8 cellular contexts compared by ENCODE assay signal in genomic region chr7:117124585-117125220, GRCh38.
DNase-seq lines count a peak whose midpoint lies in the region; ATAC-seq, FAIRE-seq and TF ChIP-seq lines count a peak whose summit lies in the region.
"Had no signal": no experiment of that assay in that cellular context is flagged by ENCODE, and none has a peak within 500 bp of the region (broad histone marks: within the 10 kb centered on the region; RNA-seq: fewer than 3 reads in every experiment).

No MANE protein-coding gene starts in this region.

- WGBS in pancreas, 2 donors = 25 to 30% methylated on average over 4 of the region's 4 CpGs

- no peaks in the 10 kb centered on the region for H3K36me3 ChIP-seq in pancreas

- H3K4me1 Mint-ChIP-seq in HFFc6 (ENCODE audit: low read depth) = peaks cover 86% of the 10 kb centered on the region

- DNase-seq in HFFc6 = peak; percentile 97
- DNase-seq in MV-4-11 (lab: John Stamatoyannopoulos, UW) = peak; percentile 91
- DNase-seq in activated CD4-positive, alpha-beta T cell treated with anti-CD3 and anti-CD28 coated beads for 48 hours = peak; percentile 88
- DNase-seq in epithelial cell of esophagus (ENCODE audit: low read depth) = peak; percentile 80
- peak; percentile 76 to 87 (median 82) for DNase-seq in pancreas
- DNase-seq in NCI-H1694 (lab: John Stamatoyannopoulos, UW) = no peak

- no peaks in the 10 kb centered on the region for H3K36me3 Mint-ChIP-seq in HFFc6 (ENCODE audit: low read depth)

- peak overlapping the region; percentile 59 for H3K4me3 Mint-ChIP-seq in HFFc6
- H3K4me3 Mint-ChIP-seq: activated naive CD8-positive, alpha-beta T cell had no signal

- peak overlapping the region; percentile 88 for H3K27ac Mint-ChIP-seq in HFFc6
- H3K27ac Mint-ChIP-seq: activated naive CD8-positive, alpha-beta T cell had no signal

- H3K4me3 ChIP-seq in epithelial cell of esophagus (ENCODE audit: low read length) (no peak overlapping the region), pancreas (no peak overlapping the region)

- no peaks in the 10 kb centered on the region for H3K9me3 ChIP-seq in pancreas

- FAIRE-seq in pancreas (lab: Jason Lieb, UNC) = no peak

- peak; percentile 90 for ATAC-seq in GM18502 (IDR thresholded peaks at IDR 0.05; ENCODE audit: poor library complexity, unreplicated experiment)
- peak; percentile 93 to 96 (median 94) for ATAC-seq in pancreas

- TF ChIP-seq CTCF in HFFc6 (IDR thresholded peaks at IDR 0.05) (no peak), epithelial cell of esophagus (IDR thresholded peaks at IDR 0.05; ENCODE audit: insufficient read depth, low read depth, low read length, missing control alignments) (no peak), pancreas (IDR thresholded peaks at IDR 0.05) (no peak)

- intact Hi-C loops in pancreas (cut with DNase I) = loop anchor here in 1 of 3 donors (5.0 kb wide), 2 partner anchors 137 to 197 kb away; no protein-coding TSS in a partner anchor

- no peaks in the 10 kb centered on the region for H3K9me3 Mint-ChIP-seq in HFFc6

- H3K4me1 ChIP-seq in pancreas = peaks cover 5 to 10% (median 9%) of the 10 kb centered on the region in 3 donors

- H3K27me3 ChIP-seq in pancreas = no peaks in the 10 kb centered on the region

- H3K27me3 Mint-ChIP-seq in HFFc6 (ENCODE audit: insufficient read depth) = no peaks in the 10 kb centered on the region; the same call in 1 of the 2 replicates

- H3K27ac ChIP-seq in pancreas = no peak overlapping the region
